10 cellular contexts compared by ENCODE assay signal in the genomic region with DNA sequence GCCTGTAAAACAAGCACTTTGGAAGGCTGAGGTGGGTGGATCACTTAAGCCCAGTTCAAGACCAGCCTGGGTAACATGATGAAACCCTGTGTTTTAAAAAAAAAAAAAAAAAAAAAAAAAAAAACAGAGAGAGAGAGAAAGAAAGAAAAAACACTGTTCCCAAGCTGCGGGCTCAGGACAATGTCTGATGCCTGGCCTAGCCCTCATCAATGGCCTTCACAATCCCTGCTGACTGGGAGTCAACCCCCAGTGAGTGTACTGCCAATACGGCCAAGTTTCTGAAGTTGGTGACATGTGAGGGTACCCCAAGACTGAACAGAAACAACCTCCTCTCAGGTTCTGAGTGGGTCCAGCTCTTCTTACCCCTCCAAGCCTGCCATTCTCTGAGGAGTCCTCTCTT.
A peak's percentile ranks its signal among the peaks of the same experiment; 100 is the strongest.
DNase-seq lines count a peak whose midpoint lies in the region; ATAC-seq and TF ChIP-seq lines count a peak whose summit lies in the region.
"Had no signal": no experiment of that assay in that cellular context is flagged by ENCODE, and none has a peak within 500 bp of the region (broad histone marks: within the 10 kb centered on the region; RNA-seq: fewer than 3 reads in every experiment).

No MANE protein-coding gene starts in this region.

- no peak overlapping the region for H3K4me3 ChIP-seq in brain microvascular endothelial cell (ENCODE audit: low read depth, low read length)

- H3K27ac Mint-ChIP-seq in activated naive CD4-positive, alpha-beta T cell treated with anti-CD3 and anti-CD28 coated beads for 36 hours = peak overlapping the region; percentile 9
- H3K27ac Mint-ChIP-seq in mesothelial cell of epicardium (peak overlapping the region; percentile 82), type B pancreatic cell (peak overlapping the region; percentile 90)

- no peaks in the 10 kb centered on the region for H3K9me3 Mint-ChIP-seq in activated naive CD4-positive, alpha-beta T cell treated with anti-CD3 and anti-CD28 coated beads for 36 hours
- H3K9me3 Mint-ChIP-seq in mesothelial cell of epicardium (no peaks in the 10 kb centered on the region), type B pancreatic cell (no peaks in the 10 kb centered on the region)

- no peak for ATAC-seq in GM18867 (IDR thresholded peaks at IDR 0.05; ENCODE audit: unreplicated experiment)
- no peak for ATAC-seq in GM18502 (IDR thresholded peaks at IDR 0.05; ENCODE audit: poor library complexity, unreplicated experiment)

- H3K4me1 Mint-ChIP-seq in activated naive CD4-positive, alpha-beta T cell treated with anti-CD3 and anti-CD28 coated beads for 36 hours (ENCODE audit: low read depth) = peaks cover 81% of the 10 kb centered on the region
- H3K4me1 Mint-ChIP-seq in mesothelial cell of epicardium = peaks cover 33% of the 10 kb centered on the region
- H3K4me1 Mint-ChIP-seq in type B pancreatic cell (ENCODE audit: unreplicated experiment) = peaks cover 41% of the 10 kb centered on the region

- CTCF ChIA-PET in activated naive CD4-positive, alpha-beta T cell treated with anti-CD3 and anti-CD28 coated beads for 36 hours (lab: Charles Lee) = interaction anchor here (0.6 to 0.9 kb wide), 4 partner anchors 9 to 519 kb away, joined by 3 to 4 read pairs (median 3); no protein-coding TSS in a partner anchor

- in situ Hi-C loops in brain microvascular endothelial cell (cut with HindIII; ENCODE audit: low pct_ligation_motif_present, low sequenced_read_pairs) = no loop called here
- in situ Hi-C loops in GM13976 (cut with MboI; ENCODE audit: low sequenced_read_pairs, unreplicated experiment) = loop anchor here (10.0 kb wide), 1 partner anchor 151 kb away; no protein-coding TSS in a partner anchor

- peaks cover 2% of the 10 kb centered on the region for H3K36me3 Mint-ChIP-seq in activated naive CD4-positive, alpha-beta T cell treated with anti-CD3 and anti-CD28 coated beads for 36 hours (ENCODE audit: low read depth)
- no peaks in the 10 kb centered on the region for H3K36me3 Mint-ChIP-seq in mesothelial cell of epicardium
- peaks cover 1% of the 10 kb centered on the region for H3K36me3 Mint-ChIP-seq in type B pancreatic cell

- TF ChIP-seq CTCF in brain microvascular endothelial cell (IDR thresholded peaks at IDR 0.05; ENCODE audit: low read depth, low read length, missing control alignments) = no peak
- TF ChIP-seq CTCF in mesothelial cell of epicardium (IDR thresholded peaks at IDR 0.05; ENCODE audit: unreplicated experiment) = no peak
- no peak for TF ChIP-seq CTCF in type B pancreatic cell (conservative IDR thresholded peaks at IDR 0.05)
- no peak for TF ChIP-seq CTCF in GM13976 (IDR thresholded peaks at IDR 0.05; ENCODE audit: borderline replicate concordance, control extremely low read depth, extremely low read depth, insufficient read depth, missing control alignments)

- H3K27ac ChIP-seq in brain microvascular endothelial cell = peak overlapping the region; percentile 91
- H3K27ac ChIP-seq: WERI-Rb-1 had no signal

- no peaks in the 10 kb centered on the region for H3K27me3 ChIP-seq in brain microvascular endothelial cell (replicated peaks)

- no peak overlapping the region for H3K4me3 Mint-ChIP-seq in activated naive CD4-positive, alpha-beta T cell treated with anti-CD3 and anti-CD28 coated beads for 36 hours
- H3K4me3 Mint-ChIP-seq in mesothelial cell of epicardium (no peak overlapping the region), type B pancreatic cell (no peak overlapping the region)

- DNase-seq in activated naive CD4-positive, alpha-beta T cell treated with anti-CD3 and anti-CD28 coated beads for 36 hours = no peak
- no peak for DNase-seq in activated naive CD4-positive, alpha-beta T cell treated with Interleukin-2 at 50 U/mL for 16 hours
- no peak for DNase-seq in brain microvascular endothelial cell
- DNase-seq in mesothelial cell of epicardium (ENCODE audit: low spot score in 2 of 2, unreplicated experiment in 2 of 2) = no peak
- DNase-seq in type B pancreatic cell (ENCODE audit: extremely low spot score, unreplicated experiment) = no peak
- no peak for DNase-seq in GM13976 (ENCODE audit: low spot score)
- DNase-seq: NCI-H446 treated with DMSO at 0.1 percent for 48 hours, WERI-Rb-1 had no signal

- intact Hi-C loops in activated naive CD4-positive, alpha-beta T cell treated with anti-CD3 and anti-CD28 coated beads for 36 hours (cut with micrococcal nuclease) = loop anchor here (5.0 kb wide), 1 partner anchor 68 kb away; no protein-coding TSS in a partner anchor

- H3K27me3 Mint-ChIP-seq in activated naive CD4-positive, alpha-beta T cell treated with anti-CD3 and anti-CD28 coated beads for 36 hours (ENCODE audit: low read depth) = no peaks in the 10 kb centered on the region
- H3K27me3 Mint-ChIP-seq in mesothelial cell of epicardium (ENCODE audit: low read depth) = no peaks in the 10 kb centered on the region
- no peaks in the 10 kb centered on the region for H3K27me3 Mint-ChIP-seq in type B pancreatic cell

- H3K36me3 ChIP-seq in brain microvascular endothelial cell (replicated peaks) = no peaks in the 10 kb centered on the region
- H3K36me3 ChIP-seq: WERI-Rb-1 had no signal

Comparison
In these comparisons a context has a peak if more than half of its experiments do, and no peak if none do; other contexts are left out.
1. H3K27ac Mint-ChIP-seq: peak in every context shown above with its lines; median percentile 90 in type B pancreatic cell; 82 in mesothelial cell of epicardium; 9 in activated naive CD4-positive, alpha-beta T cell treated with anti-CD3 and anti-CD28 coated beads for 36 hours.